In the genomic region with DNA sequence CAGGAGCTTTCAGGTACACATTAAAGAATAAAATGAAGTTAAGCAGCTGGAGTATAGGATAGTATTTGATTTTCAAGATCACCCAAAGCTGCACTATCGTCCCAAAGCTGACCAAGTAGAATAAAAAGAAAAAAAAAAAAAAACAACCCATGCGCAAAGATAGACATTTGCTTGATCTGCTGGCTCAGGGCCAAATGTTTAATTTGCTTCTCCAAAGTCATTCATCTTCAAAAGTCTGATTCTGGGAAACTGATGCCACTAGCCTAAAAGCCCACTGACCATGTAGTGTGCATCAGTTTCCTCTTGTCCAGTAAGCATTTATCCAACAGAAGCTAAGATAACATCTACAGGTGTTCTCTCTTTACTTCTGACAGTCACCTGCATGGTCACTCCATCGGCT, we compare ENCODE assay signal across 31 cellular contexts.
"Had no signal": no experiment of that assay in that cellular context is flagged by ENCODE, and none has a peak within 500 bp of the region (broad histone marks: within the 10 kb centered on the region; RNA-seq: fewer than 3 reads in every experiment).

No MANE protein-coding gene starts in this region.

- H3K27me3 ChIP-seq: left lung, neural progenitor cell, pancreas, stomach, suprapubic skin, tibial artery, upper lobe of right lung had no signal

- H3K4me3 Mint-ChIP-seq: immature natural killer cell; mesothelial cell of epicardium; naive B cell; natural killer cell; nephron progenitor cell; neural progenitor cell; stimulated activated naive B cell treated with anti-CD40 and anti-IgM and Interleukin-4, amounts not matched to agents 10 μg/mL and 1 μg/mL and 100 μg/mL, for 72 hours had no signal

- H3K4me3 ChIP-seq: left lung, lower lobe of right lung, neural progenitor cell, pancreas, prostate gland, skin epidermis, stomach, suprapubic skin, thoracic aorta, tibial artery, upper lobe of right lung had no signal

- H3K27ac ChIP-seq: left lung, lower lobe of right lung, neural progenitor cell, pancreas, prostate gland, skin epidermis, stomach, suprapubic skin, thoracic aorta, tibial artery, upper lobe of right lung had no signal

- H3K9ac ChIP-seq: neural progenitor cell had no signal

- H3K9me3 ChIP-seq: left lung, lower lobe of right lung, pancreas, prostate gland, stomach, suprapubic skin, thoracic aorta, tibial artery, upper lobe of right lung had no signal

- H3K9me3 Mint-ChIP-seq: immature natural killer cell; mesothelial cell of epicardium; naive B cell; natural killer cell; nephron progenitor cell; neural progenitor cell; stimulated activated naive B cell treated with anti-CD40 and anti-IgM and Interleukin-4, amounts not matched to agents 10 μg/mL and 1 μg/mL and 100 μg/mL, for 72 hours had no signal

- ATAC-seq: left colon; left lung; lower lobe of right lung; natural killer cell; pancreas; right cardiac atrium; sciatic nerve; stimulated activated naive B cell treated with anti-CD40 and anti-IgM and Interleukin-4, amounts not matched to agents 10 μg/mL and 1 μg/mL and 100 μg/mL, for 72 hours; stimulated activated naive CD8-positive, alpha-beta T cell treated with anti-CD3 and anti-CD28 coated beads, Interleukin-15, Interleukin-2, amounts not matched to agents 100 U/mL and 50 U/mL, for 24 hours; upper lobe of right lung had no signal

- H3K27me3 Mint-ChIP-seq: naive B cell; stimulated activated naive B cell treated with anti-CD40 and anti-IgM and Interleukin-4, amounts not matched to agents 10 μg/mL and 1 μg/mL and 100 μg/mL, for 72 hours had no signal

- H3K4me1 ChIP-seq: left lung, lower lobe of right lung, neural progenitor cell, prostate gland, stomach, suprapubic skin, tibial artery, upper lobe of right lung had no signal

- H3K36me3 ChIP-seq: prostate gland had no signal

- H3K4me1 Mint-ChIP-seq: immature natural killer cell; naive B cell; natural killer cell; neural progenitor cell; stimulated activated naive B cell treated with anti-CD40 and anti-IgM and Interleukin-4, amounts not matched to agents 10 μg/mL and 1 μg/mL and 100 μg/mL, for 72 hours had no signal

- H3K27ac Mint-ChIP-seq: immature natural killer cell; mesothelial cell of epicardium; naive B cell; natural killer cell; nephron progenitor cell; neural progenitor cell; stimulated activated naive B cell treated with anti-CD40 and anti-IgM and Interleukin-4, amounts not matched to agents 10 μg/mL and 1 μg/mL and 100 μg/mL, for 72 hours had no signal

- DNase-seq: hypothalamus; immature natural killer cell; kidney; left colon; left lung; lower lobe of right lung; mesendoderm; naive B cell; natural killer cell; nephron progenitor cell; pancreas; posterior cingulate gyrus; retina; right cardiac atrium; stimulated activated CD4-positive, alpha-beta T cell treated with anti-CD3 and anti-CD28 coated beads, Interleukin-12 subunit alpha, Interleukin-12 subunit beta, amount 100 ng/mL, for 4 hours; stimulated activated CD4-positive, alpha-beta T cell treated with anti-CD3 and anti-CD28 coated beads, Interleukin-15, amount 100 ng/mL, for 24 hours; stimulated activated CD4-positive, alpha-beta T cell treated with anti-CD3 and anti-CD28 coated beads, Interleukin-2, amount 100 ng/mL, for 24 hours; stimulated activated CD4-positive, alpha-beta T cell treated with anti-CD3 and anti-CD28 coated beads, Interleukin-4, amount 100 ng/mL, for 1 hour; stimulated activated naive B cell treated with anti-CD40 and anti-IgM and Interleukin-4, amounts not matched to agents 10 μg/mL and 1 μg/mL and 100 μg/mL, for 72 hours; stimulated activated naive CD8-positive, alpha-beta T cell treated with anti-CD3 and anti-CD28 coated beads, Interleukin-15, Interleukin-2, amounts not matched to agents 100 U/mL and 50 U/mL, for 24 hours; stomach; tibial artery; trophoblast cell; upper lobe of right lung had no signal

- H3K4me2 ChIP-seq: neural progenitor cell had no signal

- H2AFZ ChIP-seq: neural progenitor cell had no signal
